9 cellular contexts compared by ENCODE assay signal in genomic region chr10:79434223-79434687, GRCh38. TPM values are rescaled to one million over a fixed set of nuclear protein-coding genes. Genes with fewer than 3 reads are reported as not detected.
DNase-seq lines count a peak whose midpoint lies in the region; ATAC-seq and TF ChIP-seq lines count a peak whose summit lies in the region.
"Had no signal": no experiment of that assay in that cellular context is flagged by ENCODE, and none has a peak within 500 bp of the region (broad histone marks: within the 10 kb centered on the region; RNA-seq: fewer than 3 reads in every experiment).

No MANE protein-coding gene starts in this region.

- no peak for TF ChIP-seq CTCF in gastroesophageal sphincter (IDR thresholded peaks at IDR 0.05)

- peaks cover 8 to 98% (median 70%) of the 10 kb centered on the region in 3 donors for H3K4me1 ChIP-seq in gastroesophageal sphincter

- H3K9me3 Mint-ChIP-seq in activated T-helper 1 cell treated with anti-CD3 and anti-CD28 coated beads, Interleukin-12 subunit alpha, Interleukin-12 subunit beta, Interleukin-2, Interleukin-4 antibody, amounts not matched to agents 30 ng/mL and 10 ng/mL and 1 ng/mL, durations not matched to agents 14 hours and 24 hours and 36 hours, result no peaks in the 10 kb centered on the region
- no peaks in the 10 kb centered on the region for H3K9me3 Mint-ChIP-seq in stimulated activated naive CD8-positive, alpha-beta T cell treated with anti-CD3 and anti-CD28 coated beads, Interleukin-15, Interleukin-2, amounts not matched to agents 100 ng/mL and 50 ng/mL, for 24 hours
- H3K9me3 Mint-ChIP-seq in stimulated activated naive B cell treated with anti-CD40 and anti-IgM and Interleukin-4, amounts not matched to agents 10 μg/mL and 1 μg/mL and 100 μg/mL, for 72 hours, result no peaks in the 10 kb centered on the region

- no peaks in the 10 kb centered on the region for H3K27me3 ChIP-seq in gastroesophageal sphincter
- H3K27me3 ChIP-seq: SJCRH30 had no signal

- H3K4me3 Mint-ChIP-seq in activated T-helper 1 cell treated with anti-CD3 and anti-CD28 coated beads, Interleukin-12 subunit alpha, Interleukin-12 subunit beta, Interleukin-2, Interleukin-4 antibody, amounts not matched to agents 30 ng/mL and 10 ng/mL and 1 ng/mL, durations not matched to agents 14 hours and 24 hours and 36 hours, result no peak overlapping the region
- H3K4me3 Mint-ChIP-seq in stimulated activated naive CD8-positive, alpha-beta T cell treated with anti-CD3 and anti-CD28 coated beads, Interleukin-15, Interleukin-2, amounts not matched to agents 100 ng/mL and 50 ng/mL, for 24 hours, result peak overlapping the region; percentile 33
- H3K4me3 Mint-ChIP-seq in stimulated activated naive B cell treated with anti-CD40 and anti-IgM and Interleukin-4, amounts not matched to agents 10 μg/mL and 1 μg/mL and 100 μg/mL, for 72 hours, result no peak overlapping the region

- peaks cover 0 to 45% of the 10 kb centered on the region in 2 donors for H3K36me3 ChIP-seq in gastroesophageal sphincter

- peak overlapping the region; percentile 87 to 97 (median 96) for H3K27ac ChIP-seq in gastroesophageal sphincter
- H3K27ac ChIP-seq: SJCRH30 had no signal

- H3K36me3 Mint-ChIP-seq in activated T-helper 1 cell treated with anti-CD3 and anti-CD28 coated beads, Interleukin-12 subunit alpha, Interleukin-12 subunit beta, Interleukin-2, Interleukin-4 antibody, amounts not matched to agents 30 ng/mL and 10 ng/mL and 1 ng/mL, durations not matched to agents 14 hours and 24 hours and 36 hours (ENCODE audit: low read depth), result no peaks in the 10 kb centered on the region
- H3K36me3 Mint-ChIP-seq in stimulated activated naive CD8-positive, alpha-beta T cell treated with anti-CD3 and anti-CD28 coated beads, Interleukin-15, Interleukin-2, amounts not matched to agents 100 ng/mL and 50 ng/mL, for 24 hours (ENCODE audit: low read depth), result no peaks in the 10 kb centered on the region
- H3K36me3 Mint-ChIP-seq in stimulated activated naive B cell treated with anti-CD40 and anti-IgM and Interleukin-4, amounts not matched to agents 10 μg/mL and 1 μg/mL and 100 μg/mL, for 72 hours, result no peaks in the 10 kb centered on the region

- peaks cover 3% of the 10 kb centered on the region for H3K27me3 Mint-ChIP-seq in activated T-helper 1 cell treated with anti-CD3 and anti-CD28 coated beads, Interleukin-12 subunit alpha, Interleukin-12 subunit beta, Interleukin-2, Interleukin-4 antibody, amounts not matched to agents 30 ng/mL and 10 ng/mL and 1 ng/mL, durations not matched to agents 14 hours and 24 hours and 36 hours (ENCODE audit: insufficient read depth)
- H3K27me3 Mint-ChIP-seq in stimulated activated naive CD8-positive, alpha-beta T cell treated with anti-CD3 and anti-CD28 coated beads, Interleukin-15, Interleukin-2, amounts not matched to agents 100 ng/mL and 50 ng/mL, for 24 hours, result no peaks in the 10 kb centered on the region
- peaks cover 5 to 18% of the 10 kb centered on the region in 2 donors for H3K27me3 Mint-ChIP-seq in stimulated activated naive B cell treated with anti-CD40 and anti-IgM and Interleukin-4, amounts not matched to agents 10 μg/mL and 1 μg/mL and 100 μg/mL, for 72 hours

- WGBS in gastroesophageal sphincter (ENCODE audit: low coverage in 1 of 2), 2 donors, result 20 to 80% methylated on average over 1 of the region's 5 CpGs

- peak overlapping the region; percentile 56 for H3K27ac Mint-ChIP-seq in activated T-helper 1 cell treated with anti-CD3 and anti-CD28 coated beads, Interleukin-12 subunit alpha, Interleukin-12 subunit beta, Interleukin-2, Interleukin-4 antibody, amounts not matched to agents 30 ng/mL and 10 ng/mL and 1 ng/mL, durations not matched to agents 14 hours and 24 hours and 36 hours
- peak overlapping the region; percentile 85 for H3K27ac Mint-ChIP-seq in stimulated activated naive CD8-positive, alpha-beta T cell treated with anti-CD3 and anti-CD28 coated beads, Interleukin-15, Interleukin-2, amounts not matched to agents 100 ng/mL and 50 ng/mL, for 24 hours
- H3K27ac Mint-ChIP-seq in stimulated activated naive B cell treated with anti-CD40 and anti-IgM and Interleukin-4, amounts not matched to agents 10 μg/mL and 1 μg/mL and 100 μg/mL, for 72 hours, result no peak overlapping the region

- no peak for TF ChIP-seq EP300 in gastroesophageal sphincter (IDR thresholded peaks at IDR 0.05)

- peaks cover 11% of the 10 kb centered on the region for H3K4me1 Mint-ChIP-seq in activated T-helper 1 cell treated with anti-CD3 and anti-CD28 coated beads, Interleukin-12 subunit alpha, Interleukin-12 subunit beta, Interleukin-2, Interleukin-4 antibody, amounts not matched to agents 30 ng/mL and 10 ng/mL and 1 ng/mL, durations not matched to agents 14 hours and 24 hours and 36 hours (ENCODE audit: low read depth)
- peaks cover 20% of the 10 kb centered on the region for H3K4me1 Mint-ChIP-seq in stimulated activated naive CD8-positive, alpha-beta T cell treated with anti-CD3 and anti-CD28 coated beads, Interleukin-15, Interleukin-2, amounts not matched to agents 100 ng/mL and 50 ng/mL, for 24 hours (ENCODE audit: low read depth)
- H3K4me1 Mint-ChIP-seq in stimulated activated naive B cell treated with anti-CD40 and anti-IgM and Interleukin-4, amounts not matched to agents 10 μg/mL and 1 μg/mL and 100 μg/mL, for 72 hours, result peaks cover 0 to 2% of the 10 kb centered on the region in 2 donors

- ATAC-seq in gastroesophageal sphincter, result no peak
- ATAC-seq in stimulated activated naive B cell treated with anti-CD40 and anti-IgM and Interleukin-4, amounts not matched to agents 10 μg/mL and 1 μg/mL and 100 μg/mL, for 72 hours (replicated peaks), result no peak

- DNase-seq in HT1080 (ENCODE audit: low read depth), result peak; percentile 58
- DNase-seq in activated T-helper 1 cell treated with anti-CD3 and anti-CD28 coated beads, Interleukin-12 subunit alpha, Interleukin-12 subunit beta, Interleukin-2, Interleukin-4 antibody, amounts not matched to agents 30 ng/mL and 10 ng/mL and 1 ng/mL, durations not matched to agents 14 hours and 24 hours and 36 hours (ENCODE audit: low spot score), result no peak
- no peak for DNase-seq in HT-29 (ENCODE audit: low spot score)
- no peak for DNase-seq in stimulated activated naive B cell treated with anti-CD40 and anti-IgM and Interleukin-4, amounts not matched to agents 10 μg/mL and 1 μg/mL and 100 μg/mL, for 72 hours
- DNase-seq in C1 segment of cervical spinal cord (lab: John Stamatoyannopoulos, UW), result no peak
- DNase-seq: SJCRH30; stimulated activated CD4-positive, alpha-beta T cell treated with anti-CD3 and anti-CD28 coated beads, Interleukin-4, amount 100 ng/mL, for 24 hours had no signal

- no peak overlapping the region for H3K4me3 ChIP-seq in gastroesophageal sphincter
- H3K4me3 ChIP-seq: SJCRH30 had no signal

- H3K9me3 ChIP-seq in gastroesophageal sphincter, result no peaks in the 10 kb centered on the region
- H3K9me3 ChIP-seq: SJCRH30 had no signal

- intact Hi-C loops in activated T-helper 1 cell treated with anti-CD3 and anti-CD28 coated beads, Interleukin-12 subunit alpha, Interleukin-12 subunit beta, Interleukin-2, Interleukin-4 antibody, amounts not matched to agents 30 ng/mL and 10 ng/mL and 1 ng/mL, durations not matched to agents 14 hours and 24 hours and 36 hours (cut with micrococcal nuclease), result loop anchor here (1.0 kb wide), 1 partner anchor 11 kb away; the partner anchor contains the start of gene ZCCHC24

- no peak for TF ChIP-seq POLR2A in gastroesophageal sphincter (IDR thresholded peaks at IDR 0.05)

RNA-seq across cellular contexts. Expression of gene ZCCHC24, which starts 11.2 kb away (rescaled TPM):
- 6.4 and 9.4 TPM in 2 replicates for total RNA-seq in HT1080 (2014; rRNA removed; shearing (Covaris generic))
- 17.4 and 19.6 TPM in 2 replicates for polyA plus RNA-seq in HT1080 (2015; cell fraction: cytosol; rRNA removed)
- 9.5 and 11.5 TPM in 2 replicates for polyA plus RNA-seq in HT1080 (2015; cell fraction: nucleus; rRNA removed)
- 0.52 and 0.59 TPM in 2 replicates for total RNA-seq in activated T-helper 1 cell treated with anti-CD3 and anti-CD28 coated beads, Interleukin-12 subunit alpha, Interleukin-12 subunit beta, Interleukin-2, Interleukin-4 antibody, amounts not matched to agents 30 ng/mL and 10 ng/mL and 1 ng/mL, durations not matched to agents 14 hours and 24 hours and 36 hours
- total RNA-seq in gastroesophageal sphincter, result 100 to 1,000 TPM in 1 of 4 donors, 10 to 100 TPM in 3; 60.5 to 186 (median 84.1) TPM
- 0.10 TPM in 1 of 2 replicates, not detected in the other for total RNA-seq in HT-29 (2014; rRNA removed; shearing (Covaris generic))
